9 cellular contexts compared by ENCODE assay signal in genomic region chr16:80948886-80949502, GRCh38. TPM values are rescaled to one million over a fixed set of nuclear protein-coding genes. Genes with fewer than 3 reads are reported as not detected.
DNase-seq lines count a peak whose midpoint lies in the region; ATAC-seq lines count a peak whose summit lies in the region.
"Had no signal": no experiment of that assay in that cellular context is flagged by ENCODE, and none has a peak within 500 bp of the region (broad histone marks: within the 10 kb centered on the region; RNA-seq: fewer than 3 reads in every experiment).

No MANE protein-coding gene starts in this region.

- peaks cover 26% of the 10 kb centered on the region for H3K27me3 Mint-ChIP-seq in activated T-cell treated with anti-CD3 and anti-CD28 coated beads, Interleukin-2, amount 50 U/mL, for 72 hours (ENCODE audit: low read depth)

- peaks cover 26% of the 10 kb centered on the region for H3K4me1 Mint-ChIP-seq in activated T-cell treated with anti-CD3 and anti-CD28 coated beads, Interleukin-2, amount 50 U/mL, for 72 hours (ENCODE audit: low read depth)

- no peak overlapping the region for H3K27ac Mint-ChIP-seq in activated T-cell treated with anti-CD3 and anti-CD28 coated beads, Interleukin-2, amount 50 U/mL, for 72 hours
- H3K27ac Mint-ChIP-seq: activated naive CD8-positive, alpha-beta T cell had no signal

- peaks cover 1 to 2% of the 10 kb centered on the region in 2 donors for H3K9me3 Mint-ChIP-seq in activated T-cell treated with anti-CD3 and anti-CD28 coated beads, Interleukin-2, amount 50 U/mL, for 72 hours

- DNase-seq in SKM-1 treated with dmso at 0.1 percent for 144 hours (lab: John Stamatoyannopoulos, UW; ENCODE audit: unreplicated experiment), result peak; percentile 20
- DNase-seq in SKM-1 (lab: John Stamatoyannopoulos, UW; ENCODE audit: unreplicated experiment), result no peak
- DNase-seq in HuH-7.5 (ENCODE audit: low spot score), result peak; percentile 52
- DNase-seq in activated T-cell treated with anti-CD3 and anti-CD28 coated beads, Interleukin-2, amount 50 U/mL, for 72 hours, result peak; percentile 55 to 71
- DNase-seq in hepatic stellate cell (ENCODE audit: low spot score), result peak; percentile 27
- DNase-seq in stimulated activated CD4-positive, alpha-beta T cell treated with anti-CD3 and anti-CD28 coated beads, Interleukin-4, amount 100 ng/mL, for 24 hours, result peak; percentile 22

- H3K4me3 Mint-ChIP-seq in activated T-cell treated with anti-CD3 and anti-CD28 coated beads, Interleukin-2, amount 50 U/mL, for 72 hours, result no peak overlapping the region
- H3K4me3 Mint-ChIP-seq: activated naive CD8-positive, alpha-beta T cell had no signal

- no peaks in the 10 kb centered on the region for H3K36me3 Mint-ChIP-seq in activated T-cell treated with anti-CD3 and anti-CD28 coated beads, Interleukin-2, amount 50 U/mL, for 72 hours (ENCODE audit: insufficient read depth in 2 of 2)

- ATAC-seq in activated T-cell treated with anti-CD3 and anti-CD28 coated beads, Interleukin-2, amount 50 U/mL, for 72 hours (replicated peaks in 1 of 2), result peak; percentile 41 to 57
- ATAC-seq in HG03108 (IDR thresholded peaks at IDR 0.05; ENCODE audit: unreplicated experiment) (no peak), HG03039 (IDR thresholded peaks at IDR 0.05; ENCODE audit: unreplicated experiment) (no peak)

RNA-seq across cellular contexts. Expression of gene CMC2, which starts 57.7 kb away (rescaled TPM):
- 100 to 1,000 TPM; 114 to 121 TPM for total RNA-seq in activated T-cell treated with anti-CD3 and anti-CD28 coated beads, Interleukin-2, amount 50 U/mL, for 72 hours

RNA-seq across cellular contexts. Expression of gene CENPN, which starts 58.0 kb away (rescaled TPM):
- total RNA-seq in activated T-cell treated with anti-CD3 and anti-CD28 coated beads, Interleukin-2, amount 50 U/mL, for 72 hours, result 10 to 100 TPM; 62.0 to 64.1 TPM

Comparison
In these comparisons a context has a peak if more than half of its experiments do, and no peak if none do; other contexts are left out.
1. ATAC-seq: peak in activated T-cell treated with anti-CD3 and anti-CD28 coated beads, Interleukin-2, amount 50 U/mL, for 72 hours (2 of 2); none in HG03108 (single experiment) and HG03039 (single experiment).